ENCODE assay signal across 28 cellular contexts in the genomic region with DNA sequence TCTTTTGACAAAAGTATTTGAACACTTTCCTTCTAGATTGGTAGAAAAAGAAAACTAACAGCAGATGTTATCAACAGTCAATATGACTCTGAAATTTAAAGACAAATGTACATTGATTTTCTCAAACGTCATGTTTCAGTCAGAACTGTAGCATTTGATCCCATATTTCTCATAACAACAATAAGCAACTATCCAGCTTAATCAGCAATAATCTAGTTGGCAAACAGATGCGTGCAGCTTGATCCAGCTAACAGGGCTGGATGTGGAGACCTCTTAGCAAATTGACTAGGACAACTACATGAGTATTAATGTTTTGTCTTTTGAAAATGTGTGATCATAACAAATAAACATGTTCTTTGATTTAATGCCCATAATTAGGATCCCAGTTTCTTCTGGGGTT.
"Had no signal": no experiment of that assay in that cellular context is flagged by ENCODE, and none has a peak within 500 bp of the region (broad histone marks: within the 10 kb centered on the region; RNA-seq: fewer than 3 reads in every experiment).

No MANE protein-coding gene starts in this region.

- H3K4me2 ChIP-seq: neural progenitor cell, smooth muscle cell had no signal

- H3K27ac ChIP-seq: neural progenitor cell, ovary, parathyroid adenoma, psoas muscle, skin epidermis, spleen, suprapubic skin, testis, tibial artery, transverse colon, upper lobe of right lung, uterus had no signal

- H3K27me3 ChIP-seq: neural progenitor cell, ovary, spleen, suprapubic skin, testis, tibial artery, transverse colon, upper lobe of right lung, uterus had no signal

- H3K9me3 ChIP-seq: ovary, suprapubic skin, testis, upper lobe of right lung, uterus had no signal

- H3K79me2 ChIP-seq: parathyroid adenoma had no signal

- H2AFZ ChIP-seq: neural progenitor cell, parathyroid adenoma had no signal

- H3K4me3 ChIP-seq: neural progenitor cell, ovary, psoas muscle, skin epidermis, smooth muscle cell, spleen, suprapubic skin, testis, tibial artery, transverse colon, upper lobe of right lung, uterus had no signal

- H3K36me3 ChIP-seq: neural progenitor cell, ovary, spleen, suprapubic skin, tibial artery, transverse colon, upper lobe of right lung, uterus had no signal

- H3K9ac ChIP-seq: neural progenitor cell, parathyroid adenoma had no signal

- DNase-seq: natural killer cell; occipital lobe; ovary; posterior cingulate gyrus; psoas muscle; right cardiac atrium; spleen; stimulated activated CD4-positive, alpha-beta T cell treated with anti-CD3 and anti-CD28 coated beads, Interleukin-12 subunit alpha, Interleukin-12 subunit beta, amount 100 ng/mL, for 4 hours; stimulated activated CD4-positive, alpha-beta T cell treated with anti-CD3 and anti-CD28 coated beads, Interleukin-1b, Interleukin-23, amount 100 ng/mL, for 48 hours; stimulated activated CD4-positive, alpha-beta T cell treated with anti-CD3 and anti-CD28 coated beads, Interleukin-4, amount 100 ng/mL, for 1 hour; stimulated activated CD4-positive, alpha-beta T cell treated with anti-CD3 and anti-CD28 coated beads, Interleukin-4, amount 100 ng/mL, for 4 hours; stimulated activated CD8-positive, alpha-beta memory T cell treated with anti-CD3 and anti-CD28 coated beads, Interleukin-4, amount 100 ng/mL, for 48 hours; stimulated activated naive CD4-positive, alpha-beta T cell; stimulated activated naive CD8-positive, alpha-beta T cell treated with anti-CD3 and anti-CD28 coated beads, Interleukin-15, amount 100 ng/mL, for 72 hours; stimulated activated naive CD8-positive, alpha-beta T cell treated with anti-CD3 and anti-CD28 coated beads, Interleukin-15, Interleukin-2, amounts not matched to agents 100 U/mL and 50 U/mL, for 24 hours; substantia nigra; testis; tibial artery; transverse colon; upper lobe of right lung; uterus had no signal

- H3K4me1 ChIP-seq: psoas muscle, suprapubic skin, testis, transverse colon, upper lobe of right lung, uterus had no signal

- ATAC-seq: natural killer cell; psoas muscle; right cardiac atrium; sciatic nerve; stimulated activated memory B cell treated with anti-CD40 and anti-IgM and Interleukin-4, amounts not matched to agents 10 μg/mL and 1 μg/mL and 100 μg/mL, for 72 hours; stimulated activated naive CD8-positive, alpha-beta T cell treated with anti-CD3 and anti-CD28 coated beads, Interleukin-15, amount 100 ng/mL, for 72 hours; stimulated activated naive CD8-positive, alpha-beta T cell treated with anti-CD3 and anti-CD28 coated beads, Interleukin-15, Interleukin-2, amounts not matched to agents 100 U/mL and 50 U/mL, for 24 hours; upper lobe of right lung had no signal
